ENCODE assay signal across 28 cellular contexts in the genomic region with DNA sequence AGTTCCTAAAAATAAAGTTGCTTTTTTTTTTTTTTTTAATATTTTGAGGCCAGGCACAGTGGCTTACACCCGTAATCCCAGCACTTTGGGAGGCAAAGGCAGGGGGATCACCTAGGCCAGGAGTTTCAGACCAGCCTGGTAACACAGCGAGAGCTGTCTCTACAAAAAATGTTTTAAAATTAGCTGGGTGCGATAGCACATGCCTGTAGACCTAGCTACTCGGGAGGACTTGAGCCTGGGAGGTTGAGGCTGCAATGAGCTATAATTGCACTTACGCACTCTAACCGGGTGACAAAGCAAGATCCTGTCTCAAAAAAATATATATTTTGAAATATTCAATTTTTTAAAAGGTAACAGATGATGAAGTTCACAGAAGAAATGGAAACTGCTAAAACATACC.
"Had no signal": no experiment of that assay in that cellular context is flagged by ENCODE, and none has a peak within 500 bp of the region (broad histone marks: within the 10 kb centered on the region; RNA-seq: fewer than 3 reads in every experiment).

No MANE protein-coding gene starts in this region.

- H3K9me3 ChIP-seq: colonic mucosa, gastroesophageal sphincter, mucosa of descending colon, neutrophil, spleen, testis, tibial artery, upper lobe of left lung had no signal

- DNase-seq: colonic mucosa; effector CD8-positive, alpha-beta T cell; endodermal cell; foreskin fibroblast; hypothalamus; immature natural killer cell; islet precursor cell; kidney glomerular epithelial cell; left colon; mesenchymal stem cell; mucosa of descending colon; naive B cell; right cardiac atrium; spleen; stimulated activated CD4-positive, alpha-beta T cell treated with anti-CD3 and anti-CD28 coated beads, Interleukin-4, amount 100 ng/mL, for 4 hours; stimulated activated naive CD8-positive, alpha-beta T cell treated with anti-CD3 and anti-CD28 coated beads, Interleukin-15, Interleukin-2, amounts not matched to agents 100 U/mL and 50 U/mL, for 24 hours; substantia nigra; testis; tibial artery; upper lobe of left lung had no signal

- H3K27me3 ChIP-seq: colonic mucosa, gastroesophageal sphincter, neutrophil, spleen, testis, tibial artery, upper lobe of left lung had no signal

- H3K36me3 ChIP-seq: colonic mucosa, gastroesophageal sphincter, neutrophil, tibial artery had no signal

- H3K4me1 ChIP-seq: parathyroid adenoma had no signal

- ATAC-seq: esophagus mucosa; gastroesophageal sphincter; left colon; mucosa of descending colon; natural killer cell treated with Interleukin-12 subunit alpha and Interleukin-12 subunit beta and Interleukin-15 and Interleukin-18, amount 100 ng/mL, for 72 hours; stimulated activated memory B cell treated with anti-CD40 and anti-IgM and Interleukin-4, amounts not matched to agents 10 μg/mL and 1 μg/mL and 100 μg/mL, for 72 hours; stimulated activated naive CD8-positive, alpha-beta T cell treated with anti-CD3 and anti-CD28 coated beads, Interleukin-15, Interleukin-2, amounts not matched to agents 100 U/mL and 50 U/mL, for 24 hours had no signal

- H3K9ac ChIP-seq: parathyroid adenoma had no signal

- H3K4me3 ChIP-seq: colonic mucosa, gastroesophageal sphincter, mucosa of descending colon, skin epidermis, spleen, testis, tibial artery, upper lobe of left lung had no signal

- H2AFZ ChIP-seq: parathyroid adenoma had no signal

- H3K27ac ChIP-seq: colonic mucosa, epithelial cell of prostate, gastroesophageal sphincter, neutrophil, parathyroid adenoma, skin epidermis, spleen, testis, tibial artery, upper lobe of left lung had no signal
